In genomic region chr5:39422886-39423285, GRCh38 we compare ENCODE assay signal across 14 cellular contexts. TPM values are rescaled to one million over a fixed set of nuclear protein-coding genes. Genes with fewer than 3 reads are reported as not detected.
DNase-seq lines count a peak whose midpoint lies in the region; ATAC-seq and TF ChIP-seq lines count a peak whose summit lies in the region.
"Had no signal": no experiment of that assay in that cellular context is flagged by ENCODE, and none has a peak within 500 bp of the region (broad histone marks: within the 10 kb centered on the region; RNA-seq: fewer than 3 reads in every experiment).

No MANE protein-coding gene starts in this region.

- H3K4me1 Mint-ChIP-seq in natural killer cell = peaks cover 45 to 47% of the 10 kb centered on the region in 2 donors
- peaks cover 19 to 21% of the 10 kb centered on the region in 2 donors for H3K4me1 Mint-ChIP-seq in natural killer cell treated with Interleukin-12 subunit alpha and Interleukin-12 subunit beta and Interleukin-15 and Interleukin-18, amount 100 ng/mL, for 72 hours (ENCODE audit: low read depth in 2 of 2)

- no peaks in the 10 kb centered on the region for H3K27me3 ChIP-seq in trophoblast cell (ENCODE audit: insufficient read depth, low read length)

- no peak overlapping the region for H2BK12ac ChIP-seq in trophoblast cell (ENCODE audit: low read length)

- H3K4me3 Mint-ChIP-seq in natural killer cell = peak overlapping the region; percentile 96
- no peak overlapping the region for H3K4me3 Mint-ChIP-seq in natural killer cell treated with Interleukin-12 subunit alpha and Interleukin-12 subunit beta and Interleukin-15 and Interleukin-18, amount 100 ng/mL, for 72 hours
- H3K4me3 Mint-ChIP-seq: activated naive CD4-positive, alpha-beta T cell treated with anti-CD3 and anti-CD28 coated beads, Interleukin-2, amount 10 ng/mL, durations not matched to agents 7 days and 5 days had no signal

- H2BK120ac ChIP-seq in trophoblast cell (ENCODE audit: insufficient read depth, low read length, poor library complexity) = peak overlapping the region; percentile 93

- H3K4me2 ChIP-seq in trophoblast cell (ENCODE audit: low read length) = no peak overlapping the region

- peak overlapping the region; percentile 89 for H3K4me3 ChIP-seq in fibroblast of the aortic adventitia (ENCODE audit: low read depth, low read length)
- H3K4me3 ChIP-seq in trophoblast cell (ENCODE audit: low read depth, low read length) = no peak overlapping the region

- H3K27ac ChIP-seq in trophoblast cell (ENCODE audit: low read depth, low read length) = peak overlapping the region; percentile 93

- in situ Hi-C loops in GM13976 (cut with MboI; ENCODE audit: low sequenced_read_pairs, unreplicated experiment) = no loop called here

- H3K79me1 ChIP-seq in trophoblast cell (ENCODE audit: low read length) = peaks cover 27% of the 10 kb centered on the region

- H3K4me1 ChIP-seq in trophoblast cell (ENCODE audit: control insufficient read depth in 1 of 2, insufficient read depth in 2 of 2, low read length in 2 of 2) = peaks cover 18 to 23% of the 10 kb centered on the region in 2 experiments

- no peaks in the 10 kb centered on the region for H3K9me3 Mint-ChIP-seq in natural killer cell
- no peaks in the 10 kb centered on the region for H3K9me3 Mint-ChIP-seq in natural killer cell treated with Interleukin-12 subunit alpha and Interleukin-12 subunit beta and Interleukin-15 and Interleukin-18, amount 100 ng/mL, for 72 hours
- H3K9me3 Mint-ChIP-seq: activated naive CD4-positive, alpha-beta T cell treated with anti-CD3 and anti-CD28 coated beads, Interleukin-2, amount 10 ng/mL, durations not matched to agents 7 days and 5 days had no signal

- H3K27me3 Mint-ChIP-seq in natural killer cell (ENCODE audit: low read depth in 2 of 2) = no peaks in the 10 kb centered on the region
- peaks cover 0 to 9% of the 10 kb centered on the region in 2 donors for H3K27me3 Mint-ChIP-seq in natural killer cell treated with Interleukin-12 subunit alpha and Interleukin-12 subunit beta and Interleukin-15 and Interleukin-18, amount 100 ng/mL, for 72 hours

- intact Hi-C loops in natural killer cell (cut with micrococcal nuclease) = no loop called here

- H3K36me3 ChIP-seq in trophoblast cell (ENCODE audit: control insufficient read depth in 1 of 2, insufficient read depth in 2 of 2, low read length in 2 of 2) = no peaks in the 10 kb centered on the region

- DNase-seq in natural killer cell = no peak
- DNase-seq in natural killer cell treated with Interleukin-12 subunit alpha and Interleukin-12 subunit beta and Interleukin-15 and Interleukin-18, amount 100 ng/mL, for 72 hours (ENCODE audit: low spot score) = no peak
- DNase-seq in fibroblast of the aortic adventitia (ENCODE audit: low read depth) = no peak
- no peak for DNase-seq in trophoblast cell
- no peak for DNase-seq in nucleus accumbens (lab: John Stamatoyannopoulos, UW)
- no peak for DNase-seq in GM13976 (ENCODE audit: low spot score)
- no peak for DNase-seq in NCI-H2081 treated with DMSO at 0.1 percent for 48 hours (lab: John Stamatoyannopoulos, UW)
- DNase-seq in activated CD4-positive, alpha-beta T cell treated with anti-CD3 and anti-CD28 coated beads, Interleukin-2, amount 50 U/mL, for 48 hours = no peak
- DNase-seq: activated naive CD4-positive, alpha-beta T cell treated with anti-CD3 and anti-CD28 coated beads, Interleukin-2, amount 10 ng/mL, durations not matched to agents 7 days and 5 days; GDM1; GOT3; stimulated activated naive CD8-positive, alpha-beta T cell treated with anti-CD3 and anti-CD28 coated beads, Interleukin-15, Interleukin-2, amounts not matched to agents 100 U/mL and 50 U/mL, for 24 hours had no signal

- no peak overlapping the region for H4K12ac ChIP-seq in trophoblast cell (ENCODE audit: low read depth, low read length)

- H3K14ac ChIP-seq in trophoblast cell (ENCODE audit: low read length) = peak overlapping the region; percentile 35

- peaks cover 3% of the 10 kb centered on the region for H3K79me2 ChIP-seq in trophoblast cell (ENCODE audit: control insufficient read depth, insufficient read depth, low read length, poor library complexity)

- no peak overlapping the region for H4K91ac ChIP-seq in trophoblast cell (ENCODE audit: low read depth, low read length)

- no peak overlapping the region for H3K18ac ChIP-seq in trophoblast cell (ENCODE audit: low read length)

- TF ChIP-seq CTCF in natural killer cell (IDR thresholded peaks at IDR 0.05) = no peak
- TF ChIP-seq CTCF in fibroblast of the aortic adventitia (IDR thresholded peaks at IDR 0.05; ENCODE audit: insufficient read depth, low read length) = no peak
- TF ChIP-seq CTCF in GM13976 (IDR thresholded peaks at IDR 0.05; ENCODE audit: borderline replicate concordance, control extremely low read depth, extremely low read depth, insufficient read depth, missing control alignments) = no peak

- no peak overlapping the region for H4K8ac ChIP-seq in trophoblast cell (ENCODE audit: low read depth, low read length)

- H3K36me3 Mint-ChIP-seq in natural killer cell = no peaks in the 10 kb centered on the region
- H3K36me3 Mint-ChIP-seq in natural killer cell treated with Interleukin-12 subunit alpha and Interleukin-12 subunit beta and Interleukin-15 and Interleukin-18, amount 100 ng/mL, for 72 hours = no peaks in the 10 kb centered on the region
- H3K36me3 Mint-ChIP-seq: activated naive CD4-positive, alpha-beta T cell treated with anti-CD3 and anti-CD28 coated beads, Interleukin-2, amount 10 ng/mL, durations not matched to agents 7 days and 5 days had no signal

- no peak overlapping the region for H3K23ac ChIP-seq in trophoblast cell (ENCODE audit: low read length)

- WGBS in trophoblast cell (ENCODE audit: extremely low coverage, insufficient coverage, insufficient read length) = no CpG with 5 or more reads among the region's 1 CpG

- H3K9me3 ChIP-seq in trophoblast cell (ENCODE audit: insufficient read depth, low read depth, low read length) = no peaks in the 10 kb centered on the region

- no peak overlapping the region for H2AFZ ChIP-seq in trophoblast cell (ENCODE audit: insufficient read depth, low read length, poor library complexity)

- peak overlapping the region; percentile 37 for H3K4ac ChIP-seq in trophoblast cell (ENCODE audit: low read depth, low read length)

- H3K9ac ChIP-seq in trophoblast cell (ENCODE audit: low read length) = no peak overlapping the region

- no peak overlapping the region for H2AK5ac ChIP-seq in trophoblast cell (ENCODE audit: low read length)

- H2BK5ac ChIP-seq in trophoblast cell (ENCODE audit: low read depth, low read length, poor library complexity) = no peak overlapping the region

- H3K27ac Mint-ChIP-seq in natural killer cell = peak overlapping the region; percentile 79 to 85
- H3K27ac Mint-ChIP-seq in natural killer cell treated with Interleukin-12 subunit alpha and Interleukin-12 subunit beta and Interleukin-15 and Interleukin-18, amount 100 ng/mL, for 72 hours = peak overlapping the region in 1 of 2 donors; percentile 44
- H3K27ac Mint-ChIP-seq: activated naive CD4-positive, alpha-beta T cell treated with anti-CD3 and anti-CD28 coated beads, Interleukin-2, amount 10 ng/mL, durations not matched to agents 7 days and 5 days had no signal

- no peak for ATAC-seq in natural killer cell
- no peak for ATAC-seq in natural killer cell treated with Interleukin-12 subunit alpha and Interleukin-12 subunit beta and Interleukin-15 and Interleukin-18, amount 100 ng/mL, for 72 hours
- ATAC-seq: activated CD4-positive, CD25-positive, alpha-beta regulatory T cell treated with anti-CD3 and anti-CD28 coated beads, Interleukin-2, amount 50 U/mL, for 24 hours; stimulated activated naive CD8-positive, alpha-beta T cell treated with anti-CD3 and anti-CD28 coated beads, Interleukin-15, Interleukin-2, amounts not matched to agents 100 U/mL and 50 U/mL, for 24 hours had no signal

RNA-seq across cellular contexts. Expression of gene DAB2, which starts 1.9 kb away (rescaled TPM):
- total RNA-seq in natural killer cell = 10 to 100 TPM; 33.0 to 53.8 (median 36.9) TPM
- 1 to 10 TPM; 4.0 to 8.5 TPM for total RNA-seq in natural killer cell treated with Interleukin-12 subunit alpha and Interleukin-12 subunit beta and Interleukin-15 and Interleukin-18, amount 100 ng/mL, for 72 hours
- total RNA-seq in fibroblast of the aortic adventitia (ENCODE audit: low replicate concordance) = 217 and 1,070 TPM in 2 replicates
- 100 TPM in 2 replicates for polyA plus RNA-seq in trophoblast cell (2013)

RNA-seq across cellular contexts. Expression of gene C9, which starts 58.6 kb away (rescaled TPM):
- under 1 TPM in 1 of 3 donors, not detected in 2; 0.52 TPM for total RNA-seq in natural killer cell
- total RNA-seq in natural killer cell treated with Interleukin-12 subunit alpha and Interleukin-12 subunit beta and Interleukin-15 and Interleukin-18, amount 100 ng/mL, for 72 hours = not detected
- not detected in 2 replicates for total RNA-seq in fibroblast of the aortic adventitia (ENCODE audit: low replicate concordance)
- 0.22 and 0.40 TPM in 2 replicates for polyA plus RNA-seq in trophoblast cell (2013)
- total RNA-seq: lower leg skin had no signal
